9 cellular contexts compared by ENCODE assay signal in the genomic region with DNA sequence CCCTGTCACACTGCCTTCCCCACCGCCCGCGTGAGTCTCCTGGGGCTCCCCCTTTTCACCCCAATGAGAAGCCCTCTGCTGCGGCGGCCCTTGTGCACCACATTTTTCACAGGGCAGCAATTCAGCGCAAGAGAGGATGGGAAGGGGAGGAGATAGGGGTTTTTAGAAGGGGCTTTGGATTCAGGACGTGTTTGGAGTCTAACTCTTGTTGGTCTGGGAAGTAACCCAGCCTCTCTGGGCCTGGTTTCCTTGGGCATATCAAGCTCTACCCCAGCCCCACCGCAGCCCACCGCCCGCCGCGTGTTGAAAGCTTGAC. TPM values are rescaled to one million over a fixed set of nuclear protein-coding genes. Genes with fewer than 3 reads are reported as not detected.
DNase-seq lines count a peak whose midpoint lies in the region; ATAC-seq and TF ChIP-seq lines count a peak whose summit lies in the region.
"Had no signal": no experiment of that assay in that cellular context is flagged by ENCODE, and none has a peak within 500 bp of the region (broad histone marks: within the 10 kb centered on the region; RNA-seq: fewer than 3 reads in every experiment).

No MANE protein-coding gene starts in this region.

- peaks cover 10% of the 10 kb centered on the region; the same call in 1 of the 2 replicates for H3K4me1 ChIP-seq in MM.1S (ENCODE audit: low read length)
- no peaks in the 10 kb centered on the region for H3K4me1 ChIP-seq in endodermal cell (ENCODE audit: control insufficient read depth, insufficient read depth, low read length)
- peaks cover 4% of the 10 kb centered on the region for H3K4me1 ChIP-seq in osteoblast (ENCODE audit: insufficient read depth, low read length)

- H3K9me3 ChIP-seq in MM.1S (replicated peaks; ENCODE audit: insufficient read depth, low read length) (no peaks in the 10 kb centered on the region), endodermal cell (ENCODE audit: control insufficient read depth, low read length) (no peaks in the 10 kb centered on the region), osteoblast (ENCODE audit: low read depth, low read length) (no peaks in the 10 kb centered on the region)

- no peak for DNase-seq in CD14-positive monocyte (ENCODE audit: low spot score)
- no peak for DNase-seq in MM.1S
- DNase-seq in endodermal cell, result no peak
- DNase-seq in osteoblast (ENCODE audit: insufficient read length, low spot score, missing footprints), result no peak
- DNase-seq in cerebellum (ENCODE audit: low spot score), result no peak
- no peak for DNase-seq in NCI-H446 treated with DMSO at 0.1 percent for 48 hours (lab: John Stamatoyannopoulos, UW)
- DNase-seq in mesenteric fat pad (ENCODE audit: low spot score), result no peak
- DNase-seq: NCI-H2227 treated with DMSO at 0.1 percent for 48 hours had no signal

- WGBS in endodermal cell (ENCODE audit: insufficient coverage in 1 of 2, insufficient read length in 1 of 2), 2 experiments, result 14 to 21% methylated on average over 1 to 12 of the region's 12 CpGs

- H3K27ac ChIP-seq in MM.1S (ENCODE audit: low read length) (peak overlapping the region; percentile 16; the same call in 1 of the 2 replicates), endodermal cell (ENCODE audit: low read depth, low read length) (no peak overlapping the region), osteoblast (ENCODE audit: low read depth, low read length) (no peak overlapping the region)

- H3K27me3 Mint-ChIP-seq in CD14-positive monocyte (ENCODE audit: low read depth in 3 of 3) (peaks cover 54 to 74% (median 61%) of the 10 kb centered on the region in 3 donors), endodermal cell (ENCODE audit: insufficient read depth) (peaks cover 32% of the 10 kb centered on the region)

- H3K36me3 ChIP-seq in MM.1S (replicated peaks; ENCODE audit: insufficient read depth, low read length) (no peaks in the 10 kb centered on the region), endodermal cell (ENCODE audit: control insufficient read depth, insufficient read depth, low read length) (no peaks in the 10 kb centered on the region), osteoblast (ENCODE audit: insufficient read depth, low read length) (no peaks in the 10 kb centered on the region)

- H3K9me3 Mint-ChIP-seq in CD14-positive monocyte (peaks cover 0 to 14% (median 6%) of the 10 kb centered on the region in 7 donors), endodermal cell (no peaks in the 10 kb centered on the region)

- ATAC-seq in GM18873 (IDR thresholded peaks at IDR 0.05; ENCODE audit: low FRiP score, unreplicated experiment), result no peak

- H3F3A ChIP-seq in MM.1S (ENCODE audit: insufficient read depth, low read length), result no peaks in the 10 kb centered on the region

- H3K27ac Mint-ChIP-seq in CD14-positive monocyte (peak overlapping the region in 1 of 7 donors; percentile 12), endodermal cell (peak overlapping the region; percentile 50)

- intact Hi-C loops in CD14-positive monocyte (cut with micrococcal nuclease), result no loop called here

- H2AFZ ChIP-seq in MM.1S (ENCODE audit: low read length) (peak overlapping the region; percentile 84), osteoblast (ENCODE audit: low read length) (no peak overlapping the region)

- peaks cover 5% of the 10 kb centered on the region; the same call in 1 of the 2 replicates for H3K27me3 ChIP-seq in MM.1S (replicated peaks; ENCODE audit: insufficient read depth, low read length)
- H3K27me3 ChIP-seq in endodermal cell (ENCODE audit: control insufficient read depth, insufficient read depth, low read length, poor library complexity, severe bottlenecking), result peaks cover 16% of the 10 kb centered on the region
- peaks cover 57% of the 10 kb centered on the region for H3K27me3 ChIP-seq in osteoblast (ENCODE audit: insufficient read depth, low read length)

- H3K36me3 Mint-ChIP-seq in CD14-positive monocyte (peaks cover 3 to 14% of the 10 kb centered on the region in 2 donors), endodermal cell (ENCODE audit: low read depth) (no peaks in the 10 kb centered on the region)

- H3K4me3 ChIP-seq in MM.1S (ENCODE audit: low read length) (peak overlapping the region; percentile 59), endodermal cell (ENCODE audit: low read length) (peak overlapping the region; percentile 77), osteoblast (ENCODE audit: insufficient read depth, low read length) (peak overlapping the region; percentile 69)

- H4K20me1 ChIP-seq in MM.1S (ENCODE audit: insufficient read depth, low read length), result no peaks in the 10 kb centered on the region
- H4K20me1 ChIP-seq in osteoblast (ENCODE audit: insufficient read depth, low read length), result no peaks in the 10 kb centered on the region

- peaks cover 16% of the 10 kb centered on the region for H3K4me1 Mint-ChIP-seq in CD14-positive monocyte
- peaks cover 18% of the 10 kb centered on the region for H3K4me1 Mint-ChIP-seq in endodermal cell

- peak overlapping the region; percentile 71 to 87 for H3K4me3 Mint-ChIP-seq in CD14-positive monocyte
- H3K4me3 Mint-ChIP-seq in endodermal cell, result peak overlapping the region; percentile 61

- peaks cover 40% of the 10 kb centered on the region for H3K79me2 ChIP-seq in MM.1S (ENCODE audit: low read length)
- no peaks in the 10 kb centered on the region for H3K79me2 ChIP-seq in osteoblast (ENCODE audit: insufficient read depth, low read length)

- no peaks in the 10 kb centered on the region for H3K9me2 ChIP-seq in MM.1S (replicated peaks; ENCODE audit: insufficient read depth, low read length)

- no peak for TF ChIP-seq CTCF in CD14-positive monocyte (IDR thresholded peaks at IDR 0.05)
- TF ChIP-seq CTCF in MM.1S (IDR thresholded peaks at IDR 0.05; ENCODE audit: low read length), result no peak
- no peak for TF ChIP-seq CTCF in endodermal cell (conservative IDR thresholded peaks at IDR 0.05)
- TF ChIP-seq CTCF in osteoblast (IDR thresholded peaks at IDR 0.05; ENCODE audit: extremely low read depth, low read depth, low read length), result no peak

- peak overlapping the region; percentile 31; the same call in 1 of the 2 replicates for H3K9ac ChIP-seq in MM.1S (ENCODE audit: low read length)
- peak overlapping the region; percentile 54 for H3K9ac ChIP-seq in endodermal cell (ENCODE audit: extremely low read depth, low read length, poor library complexity, severe bottlenecking)

- peak overlapping the region; percentile 75 for H3K4me2 ChIP-seq in MM.1S (ENCODE audit: low read depth, low read length)
- peak overlapping the region; percentile 85 for H3K4me2 ChIP-seq in osteoblast (ENCODE audit: insufficient read depth, low read length)

RNA-seq across cellular contexts. Expression of gene ARFGEF3, which starts 0.7 kb away (rescaled TPM):
- not detected for polyA plus RNA-seq in CD14-positive monocyte
- total RNA-seq in endodermal cell, result 10 to 100 TPM; 10.9 to 14.3 TPM
- 1.6 TPM for polyA plus RNA-seq in endodermal cell (2013, experiment 1 of 2)
- polyA plus RNA-seq in endodermal cell (2013, experiment 2 of 2), result 1.7 TPM
- under 0.01 TPM in 2 replicates for total RNA-seq in osteoblast
- total RNA-seq in cerebellum, result 38.3 TPM
- 2.6 TPM for total RNA-seq in mesenteric fat pad

RNA-seq across cellular contexts. Expression of gene PERP, which starts 53.9 kb away (rescaled TPM):
- polyA plus RNA-seq in CD14-positive monocyte, result not detected
- total RNA-seq in endodermal cell (100 to 1,000 TPM in 1 of 2 donors, 10 to 100 TPM in 1; 85.4 to 120 TPM), osteoblast (7.7 and 8.3 TPM in 2 replicates), cerebellum (1.4 TPM), mesenteric fat pad (21.8 TPM)
- polyA plus RNA-seq in endodermal cell (2013, experiment 1 of 2), result 32.2 TPM
- polyA plus RNA-seq in endodermal cell (2013, experiment 2 of 2), result 33.7 TPM

RNA-seq across cellular contexts. Expression of gene PBOV1, which starts 57.2 kb away (rescaled TPM):
- not detected for polyA plus RNA-seq in CD14-positive monocyte
- total RNA-seq in endodermal cell, result not detected
- not detected for polyA plus RNA-seq in endodermal cell (2013, experiment 1 of 2)
- not detected for polyA plus RNA-seq in endodermal cell (2013, experiment 2 of 2)
- total RNA-seq in osteoblast, result not detected in 2 replicates
- not detected for total RNA-seq in cerebellum
- total RNA-seq in mesenteric fat pad, result not detected
